In the genomic region with DNA sequence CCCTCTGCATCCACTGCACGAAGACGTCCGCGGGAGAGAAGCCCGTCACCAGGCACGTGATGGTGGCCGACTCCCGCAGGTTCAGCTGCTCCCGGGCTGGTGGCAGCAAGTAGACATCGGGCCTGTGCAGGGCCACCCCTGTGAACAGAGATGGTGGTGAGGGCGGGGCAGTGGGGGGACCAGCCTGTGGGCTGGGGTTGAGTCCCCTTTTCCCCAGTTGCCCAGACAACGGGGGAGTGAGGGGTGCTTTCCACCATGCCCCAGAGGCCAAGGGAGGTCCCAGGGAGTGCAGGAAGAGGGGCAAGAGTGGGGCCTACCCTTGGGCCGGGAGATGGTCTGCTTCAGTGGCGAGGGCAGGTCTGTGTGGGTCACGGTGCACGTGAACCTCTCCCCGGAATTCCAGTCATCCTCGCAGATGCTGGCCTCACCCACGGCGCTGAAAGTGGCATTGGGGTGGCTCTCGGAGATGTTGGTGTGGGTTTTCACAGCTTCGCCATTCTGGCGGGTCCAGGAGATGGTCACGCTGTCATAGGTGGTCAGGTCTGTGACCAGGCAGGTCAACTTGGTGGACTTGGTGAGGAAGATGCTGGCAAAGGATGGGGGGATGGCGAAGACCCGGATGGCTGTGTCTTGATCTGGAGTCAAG, we compare ENCODE assay signal across 1 cellular context.
TF ChIP-seq lines count a peak whose summit lies in the region.

No MANE protein-coding gene starts in this region.

TF ChIP-seq in GM12878, 131 proteins besides CTCF, POLR2A, EP300 and RAD21 (continued from another document):
- TF ChIP-seq, protein P1, sequence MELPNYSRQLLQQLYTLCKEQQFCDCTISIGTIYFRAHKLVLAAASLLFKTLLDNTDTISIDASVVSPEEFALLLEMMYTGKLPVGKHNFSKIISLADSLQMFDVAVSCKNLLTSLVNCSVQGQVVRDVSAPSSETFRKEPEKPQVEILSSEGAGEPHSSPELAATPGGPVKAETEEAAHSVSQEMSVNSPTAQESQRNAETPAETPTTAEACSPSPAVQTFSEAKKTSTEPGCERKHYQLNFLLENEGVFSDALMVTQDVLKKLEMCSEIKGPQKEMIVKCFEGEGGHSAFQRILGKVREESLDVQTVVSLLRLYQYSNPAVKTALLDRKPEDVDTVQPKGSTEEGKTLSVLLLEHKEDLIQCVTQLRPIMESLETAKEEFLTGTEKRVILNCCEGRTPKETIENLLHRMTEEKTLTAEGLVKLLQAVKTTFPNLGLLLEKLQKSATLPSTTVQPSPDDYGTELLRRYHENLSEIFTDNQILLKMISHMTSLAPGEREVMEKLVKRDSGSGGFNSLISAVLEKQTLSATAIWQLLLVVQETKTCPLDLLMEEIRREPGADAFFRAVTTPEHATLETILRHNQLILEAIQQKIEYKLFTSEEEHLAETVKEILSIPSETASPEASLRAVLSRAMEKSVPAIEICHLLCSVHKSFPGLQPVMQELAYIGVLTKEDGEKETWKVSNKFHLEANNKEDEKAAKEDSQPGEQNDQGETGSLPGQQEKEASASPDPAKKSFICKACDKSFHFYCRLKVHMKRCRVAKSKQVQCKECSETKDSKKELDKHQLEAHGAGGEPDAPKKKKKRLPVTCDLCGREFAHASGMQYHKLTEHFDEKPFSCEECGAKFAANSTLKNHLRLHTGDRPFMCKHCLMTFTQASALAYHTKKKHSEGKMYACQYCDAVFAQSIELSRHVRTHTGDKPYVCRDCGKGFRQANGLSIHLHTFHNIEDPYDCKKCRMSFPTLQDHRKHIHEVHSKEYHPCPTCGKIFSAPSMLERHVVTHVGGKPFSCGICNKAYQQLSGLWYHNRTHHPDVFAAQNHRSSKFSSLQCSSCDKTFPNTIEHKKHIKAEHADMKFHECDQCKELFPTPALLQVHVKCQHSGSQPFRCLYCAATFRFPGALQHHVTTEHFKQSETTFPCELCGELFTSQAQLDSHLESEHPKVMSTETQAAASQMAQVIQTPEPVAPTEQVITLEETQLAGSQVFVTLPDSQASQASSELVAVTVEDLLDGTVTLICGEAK (IDR thresholded peaks at IDR 0.05; ENCODE audit: borderline replicate concordance): no peak
- TF ChIP-seq TAF1 (IDR thresholded peaks at IDR 0.05; ENCODE audit: borderline replicate concordance, low read depth, low read length) (no peak), IKZF1 (conservative IDR thresholded peaks at IDR 0.05) (no peak), TBL1XR1 (IDR thresholded peaks at IDR 0.05; ENCODE audit: low read depth, low read length) (no peak), NFYA (IDR thresholded peaks at IDR 0.05; ENCODE audit: borderline replicate concordance, low read depth, low read length) (no peak)
- TF ChIP-seq, protein P2, sequence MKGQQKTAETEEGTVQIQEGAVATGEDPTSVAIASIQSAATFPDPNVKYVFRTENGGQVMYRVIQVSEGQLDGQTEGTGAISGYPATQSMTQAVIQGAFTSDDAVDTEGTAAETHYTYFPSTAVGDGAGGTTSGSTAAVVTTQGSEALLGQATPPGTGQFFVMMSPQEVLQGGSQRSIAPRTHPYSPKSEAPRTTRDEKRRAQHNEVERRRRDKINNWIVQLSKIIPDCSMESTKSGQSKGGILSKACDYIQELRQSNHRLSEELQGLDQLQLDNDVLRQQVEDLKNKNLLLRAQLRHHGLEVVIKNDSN (IDR thresholded peaks at IDR 0.05; ENCODE audit: borderline replicate concordance, extremely low read length, insufficient read depth, low read depth, low read length): no peak
- TF ChIP-seq, protein P3, sequence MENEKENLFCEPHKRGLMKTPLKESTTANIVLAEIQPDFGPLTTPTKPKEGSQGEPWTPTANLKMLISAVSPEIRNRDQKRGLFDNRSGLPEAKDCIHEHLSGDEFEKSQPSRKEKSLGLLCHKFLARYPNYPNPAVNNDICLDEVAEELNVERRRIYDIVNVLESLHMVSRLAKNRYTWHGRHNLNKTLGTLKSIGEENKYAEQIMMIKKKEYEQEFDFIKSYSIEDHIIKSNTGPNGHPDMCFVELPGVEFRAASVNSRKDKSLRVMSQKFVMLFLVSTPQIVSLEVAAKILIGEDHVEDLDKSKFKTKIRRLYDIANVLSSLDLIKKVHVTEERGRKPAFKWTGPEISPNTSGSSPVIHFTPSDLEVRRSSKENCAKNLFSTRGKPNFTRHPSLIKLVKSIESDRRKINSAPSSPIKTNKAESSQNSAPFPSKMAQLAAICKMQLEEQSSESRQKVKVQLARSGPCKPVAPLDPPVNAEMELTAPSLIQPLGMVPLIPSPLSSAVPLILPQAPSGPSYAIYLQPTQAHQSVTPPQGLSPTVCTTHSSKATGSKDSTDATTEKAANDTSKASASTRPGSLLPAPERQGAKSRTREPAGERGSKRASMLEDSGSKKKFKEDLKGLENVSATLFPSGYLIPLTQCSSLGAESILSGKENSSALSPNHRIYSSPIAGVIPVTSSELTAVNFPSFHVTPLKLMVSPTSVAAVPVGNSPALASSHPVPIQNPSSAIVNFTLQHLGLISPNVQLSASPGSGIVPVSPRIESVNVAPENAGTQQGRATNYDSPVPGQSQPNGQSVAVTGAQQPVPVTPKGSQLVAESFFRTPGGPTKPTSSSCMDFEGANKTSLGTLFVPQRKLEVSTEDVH (IDR thresholded peaks at IDR 0.05; ENCODE audit: low read depth, partially characterized antibody): peak; percentile 58
